ENCODE assay signal across 8 cellular contexts in the genomic region with DNA sequence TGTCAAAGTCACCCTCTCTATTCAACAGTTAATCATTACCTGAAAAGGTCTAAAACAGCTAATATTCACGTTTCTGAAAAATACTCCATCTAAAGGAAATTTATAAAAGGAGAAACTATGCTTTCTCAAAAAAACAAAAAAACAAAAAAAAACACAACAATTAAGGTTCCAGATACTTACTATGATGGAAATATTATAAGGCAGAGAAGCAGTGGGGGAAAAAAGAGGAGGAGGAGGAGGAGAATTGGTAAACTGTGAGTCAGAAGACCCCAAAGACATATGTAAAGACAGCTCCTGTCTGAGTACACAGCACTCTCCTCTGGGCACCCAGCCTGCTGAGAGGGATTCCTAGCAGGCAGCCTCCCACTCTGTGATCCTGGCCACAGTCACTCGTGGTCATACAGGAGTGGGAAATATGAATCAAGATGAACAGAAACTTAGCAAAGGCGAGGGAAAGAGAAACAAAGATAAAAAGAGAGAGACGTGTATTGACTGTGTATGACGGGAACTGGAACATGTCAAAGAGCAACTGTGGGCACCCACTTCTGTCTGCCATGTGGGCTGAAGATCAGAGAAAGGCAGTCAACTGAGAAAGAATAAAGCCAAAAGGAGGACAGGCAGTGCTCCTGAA. TPM values are rescaled to one million over a fixed set of nuclear protein-coding genes. Genes with fewer than 3 reads are reported as not detected.
A peak's percentile ranks its signal among the peaks of the same experiment; 100 is the strongest.
DNase-seq lines count a peak whose midpoint lies in the region; ATAC-seq, FAIRE-seq and TF ChIP-seq lines count a peak whose summit lies in the region.

No MANE protein-coding gene starts in this region.

- no TSS peak for BruUV-seq in GM12878 (replicated peaks; lab: Mats Ljungman, UMichigan)

- TF ChIP-seq RAD21 in GM12878 (IDR thresholded peaks at IDR 0.05; ENCODE audit: insufficient read depth, low read depth, low read length) = no peak

- H3K27ac ChIP-seq in GM12878 (ENCODE audit: control insufficient read depth, insufficient read depth) = peak overlapping the region; percentile 35
- H3K27ac ChIP-seq in ovary = no peak overlapping the region
- no peak overlapping the region for H3K27ac ChIP-seq in left lung

- H3K36me3 ChIP-seq in GM12878 (ENCODE audit: control insufficient read depth in 2 of 2, insufficient read depth in 2 of 2, low read length in 1 of 2) (no peaks in the 10 kb centered on the region), ovary (no peaks in the 10 kb centered on the region), left lung (no peaks in the 10 kb centered on the region)

- peaks cover 48% of the 10 kb centered on the region for H3K36me3 Mint-ChIP-seq in stimulated activated effector memory CD8-positive, alpha-beta T cell treated with anti-CD3 and anti-CD28 coated beads, Interleukin-12 subunit alpha, Interleukin-12 subunit beta, amount 100 ng/mL, for 72 hours

- ATAC-seq in GM19468 (IDR thresholded peaks at IDR 0.05; ENCODE audit: extremely low read depth, unreplicated experiment) (peak; percentile 36), HG03432 (IDR thresholded peaks at IDR 0.05; ENCODE audit: unreplicated experiment) (peak; percentile 85), GM12878 (peak; percentile 86), GM21737 (IDR thresholded peaks at IDR 0.05; ENCODE audit: unreplicated experiment) (no peak), left lung (no peak)
- peak; percentile 97 for ATAC-seq in stimulated activated effector memory CD8-positive, alpha-beta T cell treated with anti-CD3 and anti-CD28 coated beads, Interleukin-12 subunit alpha, Interleukin-12 subunit beta, amount 100 ng/mL, for 72 hours

- SMC1A ChIA-PET in GM12878 (lab: Charles Lee; ENCODE audit: uncharacterized antibody, unreplicated experiment) = interaction anchor here (0.8 to 2.3 kb wide), 6 partner anchors 9 to 41 kb away, joined by 3 to 10 read pairs (median 6); no protein-coding TSS in a partner anchor

- peak overlapping the region; percentile 18; the same call in 1 of the 2 replicates for H3K9ac ChIP-seq in GM12878 (ENCODE audit: control insufficient read depth, insufficient read depth, low read length)

- H3K9me3 ChIP-seq in GM12878 (replicated peaks; ENCODE audit: control insufficient read depth, insufficient read depth, low read length) (no peaks in the 10 kb centered on the region; the same call in 2 of the 3 replicates), ovary (no peaks in the 10 kb centered on the region), left lung (no peaks in the 10 kb centered on the region)

- H3K4me1 Mint-ChIP-seq in stimulated activated effector memory CD8-positive, alpha-beta T cell treated with anti-CD3 and anti-CD28 coated beads, Interleukin-12 subunit alpha, Interleukin-12 subunit beta, amount 100 ng/mL, for 72 hours = peaks cover 31% of the 10 kb centered on the region

- CTCF ChIA-PET in GM12878 (lab: Yijun Ruan, JAX) = interaction anchor here (0.6 to 3.5 kb wide), 5 partner anchors 9 to 228 kb away, joined by 3 to 11 read pairs (median 4); no protein-coding TSS in a partner anchor

- FAIRE-seq in GM12878 (lab: Jason Lieb, UNC) = peak; percentile 91

- TF ChIP-seq CTCF in GM12878 (IDR thresholded peaks at IDR 0.05 in 2 of 3, conservative IDR thresholded peaks at IDR 0.05 in 1 of 3; ENCODE audit: control insufficient read depth in 2 of 3, extremely low read depth in 1 of 3, insufficient read depth in 1 of 3, low read depth in 3 of 3, low read length in 3 of 3) = no peak
- TF ChIP-seq CTCF in ovary (IDR thresholded peaks at IDR 0.05) = no peak
- no peak for TF ChIP-seq CTCF in left lung (IDR thresholded peaks at IDR 0.05)

- no peak overlapping the region for H2AFZ ChIP-seq in GM12878 (ENCODE audit: control insufficient read depth, low read depth, low read length)

- DNase-seq in GM12878 (ENCODE audit: low read depth, low spot score) (peak; percentile 45), ovary (no peak), left lung (no peak), NCI-H187 (lab: John Stamatoyannopoulos, UW) (no peak)
- DNase-seq in stimulated activated effector memory CD8-positive, alpha-beta T cell treated with anti-CD3 and anti-CD28 coated beads, Interleukin-12 subunit alpha, Interleukin-12 subunit beta, amount 100 ng/mL, for 72 hours (ENCODE audit: low spot score in 2 of 2) = peak in 1 of 2 donors; percentile 48

- H3K27ac Mint-ChIP-seq in stimulated activated effector memory CD8-positive, alpha-beta T cell treated with anti-CD3 and anti-CD28 coated beads, Interleukin-12 subunit alpha, Interleukin-12 subunit beta, amount 100 ng/mL, for 72 hours = peak overlapping the region; percentile 33

- H3K79me2 ChIP-seq in GM12878 (ENCODE audit: control insufficient read depth, insufficient read depth, low read length) = peaks cover 33% of the 10 kb centered on the region

- no peak overlapping the region for H3K4me3 ChIP-seq in GM12878
- H3K4me3 ChIP-seq in ovary = no peak overlapping the region
- no peak overlapping the region for H3K4me3 ChIP-seq in left lung

- RAD21 ChIA-PET in GM12878 (lab: Charles Lee; ENCODE audit: unreplicated experiment) = interaction anchor here (0.8 to 1.0 kb wide), 3 partner anchors 11 to 228 kb away, joined by 4 read pairs; no protein-coding TSS in a partner anchor

- no peaks in the 10 kb centered on the region for H3K9me3 Mint-ChIP-seq in stimulated activated effector memory CD8-positive, alpha-beta T cell treated with anti-CD3 and anti-CD28 coated beads, Interleukin-12 subunit alpha, Interleukin-12 subunit beta, amount 100 ng/mL, for 72 hours

- H3K4me1 ChIP-seq in GM12878 (ENCODE audit: control insufficient read depth, insufficient read depth, low read length) (no peaks in the 10 kb centered on the region), ovary (ENCODE audit: insufficient read depth) (peaks cover 2% of the 10 kb centered on the region), left lung (no peaks in the 10 kb centered on the region)

- H3K4me2 ChIP-seq in GM12878 (ENCODE audit: control insufficient read depth, insufficient read depth) = 0 out of 2 replicates have a peak overlapping the region, but pooled peaks have one; percentile 7

- H3K27me3 ChIP-seq in GM12878 (replicated peaks in 1 of 2; ENCODE audit: control insufficient read depth in 2 of 2, insufficient read depth in 2 of 2, low read length in 1 of 2) = no peaks in the 10 kb centered on the region
- no peaks in the 10 kb centered on the region for H3K27me3 ChIP-seq in ovary
- H3K27me3 ChIP-seq in left lung = peaks cover 0 to 13% of the 10 kb centered on the region in 2 donors

- POLR2A ChIA-PET in GM12878 (lab: Charles Lee) = interaction anchor here (0.6 to 1.3 kb wide), 3 partner anchors 12 to 70 kb away, joined by 3 to 4 read pairs (median 3); no protein-coding TSS in a partner anchor

- no peaks in the 10 kb centered on the region for H4K20me1 ChIP-seq in GM12878 (ENCODE audit: control insufficient read depth, insufficient read depth)

- intact Hi-C loops in GM12878 (cut with micrococcal nuclease; ENCODE audit: unreplicated experiment) (no loop called here), ovary (cut with DNase I) (no loop called here), left lung (cut with DNase I) (no loop called here)

- H3K4me3 Mint-ChIP-seq in stimulated activated effector memory CD8-positive, alpha-beta T cell treated with anti-CD3 and anti-CD28 coated beads, Interleukin-12 subunit alpha, Interleukin-12 subunit beta, amount 100 ng/mL, for 72 hours = peak overlapping the region; percentile 45

- in situ Hi-C loops in GM12878 (cut with MboI) = no loop called here

- no peak for TF ChIP-seq POLR2A in GM12878 (IDR thresholded peaks at IDR 0.05; ENCODE audit: low read depth, low read length)
- no peak for TF ChIP-seq POLR2A in ovary (IDR thresholded peaks at IDR 0.05)

- WGBS in GM12878 (ENCODE audit: insufficient coverage, insufficient replicate concordance, low lambda C conversion rate, missing lambda C conversion rate) = 2% methylated on average over 5 of the region's 5 CpGs
- WGBS in ovary, 3 donors = 29 to 45% (median 36%) methylated on average over 5 of the region's 5 CpGs

- no peak for TF ChIP-seq EP300 in GM12878 (IDR thresholded peaks at IDR 0.05; ENCODE audit: borderline replicate concordance in 1 of 2, control insufficient read depth in 1 of 2, low read depth in 2 of 2, low read length in 2 of 2)
- no peak for TF ChIP-seq EP300 in ovary (IDR thresholded peaks at IDR 0.05)

RNA-seq across cellular contexts. Expression of a gene that starts 12.5 kb away (rescaled TPM):
- total RNA-seq in GM12878 (2013; cell fraction: nucleolus; rRNA removed) = 11.1 and 12.2 TPM in 2 replicates
- total RNA-seq in GM12878 (2014; rRNA removed) (4.8 and 5.3 TPM in 2 replicates), GM12878 (2014; rRNA removed; fragmentation: Illumina TruSeq; extraction: Trizol) (5.2 and 5.5 TPM in 2 replicates), GM12878 (2021) (4.5 and 4.8 TPM in 2 replicates), ovary (10 to 100 TPM; 12.0 to 19.2 (median 14.6) TPM), left lung (1 to 10 TPM; 5.8 to 6.2 TPM)
- 3.3 TPM for polyA plus RNA-seq in GM12878 (2011; ENCODE audit: low read depth)
- polyA plus RNA-seq in GM12878 (2011; rRNA removed) (7.0 and 10.4 TPM in 2 replicates), GM12878 (2014; fragmentation: Illumina TruSeq; extraction: Trizol) (3.4 and 4.5 TPM in 2 replicates), GM12878 (2014; fragmentation: Nextera tagmentation; extraction: Ambion mirVana) (1 to 10 TPM; 1.4 to 1.6 TPM), GM12878 (2014; rRNA removed) (2.3 and 3.0 TPM in 2 replicates), GM12878 (2016; fragmentation: Nextera tagmentation; extraction: Ambion mirVana) (1 to 10 TPM; 3.4 to 4.0 TPM), ovary (1 to 10 TPM; 3.7 to 6.2 TPM)
- 2.2 and 3.5 TPM in 2 replicates for polyA plus RNA-seq in GM12878 (2011; cell fraction: cytosol; rRNA removed)
- polyA plus RNA-seq in GM12878 (2011; cell fraction: nucleus; rRNA removed) = 3.5 and 3.8 TPM in 2 replicates
- polyA plus RNA-seq in GM12878 (2012) = 4.4 and 4.9 TPM in 2 replicates
- 8.4 and 11.1 TPM in 2 replicates for polyA minus RNA-seq in GM12878 (2011; rRNA and poly(A)+ RNA removed)
- polyA minus RNA-seq in GM12878 (2011; cell fraction: cytosol; rRNA and poly(A)+ RNA removed) = 3.1 and 3.8 TPM in 2 replicates
- polyA minus RNA-seq in GM12878 (2011; cell fraction: nucleus; rRNA and poly(A)+ RNA removed) = 3.3 and 4.5 TPM in 2 replicates

RNA-seq across cellular contexts. Expression of a gene that starts 40.3 kb away (rescaled TPM):
- total RNA-seq in GM12878 (2013; cell fraction: nucleolus; rRNA removed) = 302 and 311 TPM in 2 replicates
- total RNA-seq in GM12878 (2014; rRNA removed) (300 and 329 TPM in 2 replicates), GM12878 (2014; rRNA removed; fragmentation: Illumina TruSeq; extraction: Trizol) (371 and 385 TPM in 2 replicates), GM12878 (2021) (278 and 291 TPM in 2 replicates), ovary (100 to 1,000 TPM; 121 to 384 (median 267) TPM), left lung (100 to 1,000 TPM; 140 to 169 TPM)
- polyA plus RNA-seq in GM12878 (2011; ENCODE audit: low read depth) = 287 TPM
- polyA plus RNA-seq in GM12878 (2011; rRNA removed) (185 and 210 TPM in 2 replicates), GM12878 (2014; fragmentation: Illumina TruSeq; extraction: Trizol) (274 and 333 TPM in 2 replicates), GM12878 (2014; fragmentation: Nextera tagmentation; extraction: Ambion mirVana) (100 to 1,000 TPM; 120 to 135 TPM), GM12878 (2014; rRNA removed) (195 and 216 TPM in 2 replicates), GM12878 (2016; fragmentation: Nextera tagmentation; extraction: Ambion mirVana) (100 to 1,000 TPM; 115 to 125 TPM), ovary (100 to 1,000 TPM; 149 to 187 TPM)
- 113 and 152 TPM in 2 replicates for polyA plus RNA-seq in GM12878 (2011; cell fraction: cytosol; rRNA removed)
- polyA plus RNA-seq in GM12878 (2011; cell fraction: nucleus; rRNA removed) = 107 and 122 TPM in 2 replicates
- polyA plus RNA-seq in GM12878 (2012) = 188 and 200 TPM in 2 replicates
- 196 and 252 TPM in 2 replicates for polyA minus RNA-seq in GM12878 (2011; rRNA and poly(A)+ RNA removed)
- polyA minus RNA-seq in GM12878 (2011; cell fraction: cytosol; rRNA and poly(A)+ RNA removed) = 179 and 186 TPM in 2 replicates
- 51.3 and 63.3 TPM in 2 replicates for polyA minus RNA-seq in GM12878 (2011; cell fraction: nucleus; rRNA and poly(A)+ RNA removed)

Comparison
In these comparisons a context has a peak if more than half of its experiments do, and no peak if none do; other contexts are left out.
1. ATAC-seq: peak in GM19468 (single experiment), HG03432 (single experiment), GM12878 (single experiment) and stimulated activated effector memory CD8-positive, alpha-beta T cell treated with anti-CD3 and anti-CD28 coated beads, Interleukin-12 subunit alpha, Interleukin-12 subunit beta, amount 100 ng/mL, for 72 hours (single experiment); none in GM21737 (single experiment) and left lung (single experiment).